ENCODE assay signal across 17 cellular contexts in the genomic region with DNA sequence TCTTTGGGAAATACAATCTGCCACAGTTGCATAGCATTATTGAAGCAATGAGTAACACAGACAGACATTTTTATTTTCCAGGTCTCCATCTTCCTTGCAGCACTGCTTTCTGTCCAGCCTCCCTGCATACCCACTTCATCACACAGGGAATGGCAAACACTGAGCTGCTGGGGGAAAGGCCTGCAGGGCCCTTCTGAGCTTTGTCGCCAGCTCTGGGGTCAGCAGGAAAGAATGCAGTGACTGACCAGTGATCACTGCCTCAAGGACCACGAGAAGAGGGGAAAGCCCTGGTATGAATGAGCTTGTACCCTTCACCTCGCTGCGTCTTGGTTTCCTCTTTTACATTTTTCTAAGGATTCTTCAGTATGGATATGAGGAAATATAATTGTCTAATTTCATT. TPM values are rescaled to one million over a fixed set of nuclear protein-coding genes. Genes with fewer than 3 reads are reported as not detected.
DNase-seq lines count a peak whose midpoint lies in the region; ATAC-seq and TF ChIP-seq lines count a peak whose summit lies in the region.
"Had no signal": no experiment of that assay in that cellular context is flagged by ENCODE, and none has a peak within 500 bp of the region (broad histone marks: within the 10 kb centered on the region; RNA-seq: fewer than 3 reads in every experiment).

No MANE protein-coding gene starts in this region.

- no peaks in the 10 kb centered on the region for H3K9me3 ChIP-seq in T-helper 17 cell (ENCODE audit: control insufficient read depth, low read length, poor library complexity, severe bottlenecking)
- no peaks in the 10 kb centered on the region for H3K9me3 ChIP-seq in hepatocyte (ENCODE audit: low read depth)
- H3K9me3 ChIP-seq in thoracic aorta, result no peaks in the 10 kb centered on the region

- no peaks in the 10 kb centered on the region for H3K9me3 Mint-ChIP-seq in activated CD8-positive, alpha-beta memory T cell treated with anti-CD3 and anti-CD28 coated beads, Interleukin-2, amount 10 ng/mL, durations not matched to agents 7 days and 5 days (ENCODE audit: low read depth)

- H3K27ac ChIP-seq in hepatocyte (peak overlapping the region; percentile 98), thoracic aorta (peak overlapping the region; percentile 99)

- H3K4me3 ChIP-seq in hepatocyte (no peak overlapping the region), thoracic aorta (no peak overlapping the region)

- H2AFZ ChIP-seq in hepatocyte, result no peak overlapping the region

- 86% methylated on average over 4 of the region's 4 CpGs for WGBS in hepatocyte (ENCODE audit: low lambda C conversion rate, missing lambda C conversion rate)

- DNase-seq in activated CD8-positive, alpha-beta memory T cell treated with anti-CD3 and anti-CD28 coated beads, Interleukin-2, amount 10 ng/mL, durations not matched to agents 7 days and 5 days, result no peak
- no peak for DNase-seq in activated CD8-positive, alpha-beta memory T cell treated with anti-CD3 and anti-CD28 coated beads, Interleukin-2, amount 50 U/mL, for 4 hours
- DNase-seq in T-helper 17 cell (no peak), hepatocyte (ENCODE audit: low spot score) (no peak), thoracic aorta (ENCODE audit: low spot score) (no peak), COLO668 (lab: John Stamatoyannopoulos, UW; ENCODE audit: unreplicated experiment) (no peak)
- no peak for DNase-seq in stimulated activated CD4-positive, alpha-beta T cell treated with anti-CD3 and anti-CD28 coated beads, Interleukin-4, amount 100 ng/mL, for 4 hours
- DNase-seq: activated CD4-positive, alpha-beta T cell treated with anti-CD3 and anti-CD28 coated beads for 4 hours; central memory CD4-positive, alpha-beta T cell; head of caudate nucleus; Kasumi-1; left cardiac atrium; NCI-H1694 treated with DMSO at 0.1 percent for 48 hours; RPMI8226; substantia nigra; T-helper 9 cell had no signal

- H3K36me3 ChIP-seq in hepatocyte (replicated peaks; ENCODE audit: insufficient read depth, low read depth) (no peaks in the 10 kb centered on the region), thoracic aorta (no peaks in the 10 kb centered on the region)

- no peaks in the 10 kb centered on the region for H4K20me1 ChIP-seq in hepatocyte (ENCODE audit: insufficient read depth, poor library complexity, severe bottlenecking)

- H3K4me1 ChIP-seq in hepatocyte (ENCODE audit: insufficient read depth), result peaks cover 49% of the 10 kb centered on the region
- peaks cover 52 to 89% of the 10 kb centered on the region in 2 donors for H3K4me1 ChIP-seq in thoracic aorta (ENCODE audit: control insufficient read depth in 1 of 2, low read depth in 2 of 2)

- no peak for TF ChIP-seq CTCF in hepatocyte (IDR thresholded peaks at IDR 0.05; ENCODE audit: poor library complexity)
- TF ChIP-seq CTCF in thoracic aorta (IDR thresholded peaks at IDR 0.05), result no peak

- H3K79me2 ChIP-seq in hepatocyte, result no peaks in the 10 kb centered on the region

- ATAC-seq in activated CD8-positive, alpha-beta memory T cell treated with anti-CD3 and anti-CD28 coated beads, Interleukin-2, amount 10 ng/mL, durations not matched to agents 7 days and 5 days, result no peak
- ATAC-seq in T-helper 17 cell (no peak), thoracic aorta (ENCODE audit: insufficient number of reproducible peaks, low FRiP score, low read depth) (no peak), HG03039 (IDR thresholded peaks at IDR 0.05; ENCODE audit: unreplicated experiment) (no peak)
- ATAC-seq: left cardiac atrium had no signal

- CTCF ChIA-PET in activated CD8-positive, alpha-beta memory T cell treated with anti-CD3 and anti-CD28 coated beads, Interleukin-2, amount 10 ng/mL, durations not matched to agents 7 days and 5 days (lab: Charles Lee), result interaction anchor here (1.7 to 5.9 kb wide), 7 partner anchors 42 to 193 kb away, joined by 4 to 68 read pairs (median 6); no protein-coding TSS in a partner anchor

- H3K9me2 ChIP-seq in hepatocyte (replicated peaks; ENCODE audit: insufficient read depth), result no peaks in the 10 kb centered on the region

- no peaks in the 10 kb centered on the region for H3K27me3 ChIP-seq in hepatocyte
- no peaks in the 10 kb centered on the region for H3K27me3 ChIP-seq in thoracic aorta (replicated peaks; ENCODE audit: insufficient read depth)

- no peak overlapping the region for H3K4me3 Mint-ChIP-seq in activated CD8-positive, alpha-beta memory T cell treated with anti-CD3 and anti-CD28 coated beads, Interleukin-2, amount 10 ng/mL, durations not matched to agents 7 days and 5 days
- H3K4me3 Mint-ChIP-seq in T-helper 17 cell, result no peak overlapping the region

- no peaks in the 10 kb centered on the region for H3K36me3 Mint-ChIP-seq in activated CD8-positive, alpha-beta memory T cell treated with anti-CD3 and anti-CD28 coated beads, Interleukin-2, amount 10 ng/mL, durations not matched to agents 7 days and 5 days
- no peaks in the 10 kb centered on the region for H3K36me3 Mint-ChIP-seq in T-helper 17 cell (ENCODE audit: low read depth)

- peak overlapping the region; percentile 65 for H3K27ac Mint-ChIP-seq in activated CD8-positive, alpha-beta memory T cell treated with anti-CD3 and anti-CD28 coated beads, Interleukin-2, amount 10 ng/mL, durations not matched to agents 7 days and 5 days
- H3K27ac Mint-ChIP-seq in T-helper 17 cell, result peak overlapping the region; percentile 85

- peaks cover 62% of the 10 kb centered on the region for H3K4me1 Mint-ChIP-seq in activated CD8-positive, alpha-beta memory T cell treated with anti-CD3 and anti-CD28 coated beads, Interleukin-2, amount 10 ng/mL, durations not matched to agents 7 days and 5 days
- peaks cover 54% of the 10 kb centered on the region for H3K4me1 Mint-ChIP-seq in T-helper 17 cell

- H3K4me2 ChIP-seq in hepatocyte, result no peak overlapping the region

- peaks cover 6% of the 10 kb centered on the region for H3K27me3 Mint-ChIP-seq in activated CD8-positive, alpha-beta memory T cell treated with anti-CD3 and anti-CD28 coated beads, Interleukin-2, amount 10 ng/mL, durations not matched to agents 7 days and 5 days
- H3K27me3 Mint-ChIP-seq in T-helper 17 cell, result no peaks in the 10 kb centered on the region

RNA-seq across cellular contexts. Expression of a gene that starts 21.3 kb away (rescaled TPM):
- total RNA-seq in activated CD8-positive, alpha-beta memory T cell treated with anti-CD3 and anti-CD28 coated beads, Interleukin-2, amount 10 ng/mL, durations not matched to agents 7 days and 5 days, result 100 to 1,000 TPM; 120 to 168 TPM
- 10 to 100 TPM; 52.0 to 66.9 TPM for total RNA-seq in T-helper 17 cell
- total RNA-seq in hepatocyte, result 55.6 and 56.0 TPM in 2 replicates
- polyA plus RNA-seq in hepatocyte, result 36.8 and 55.8 TPM in 2 replicates
- 100 to 1,000 TPM; 791 to 989 TPM for total RNA-seq in thoracic aorta

Comparison
In these comparisons a context has a peak if more than half of its experiments do, and no peak if none do; other contexts are left out.
1. RNA of a gene that starts 21.3 kb away (total RNA-seq): 791 to 989 TPM in thoracic aorta; 120 to 168 TPM in activated CD8-positive, alpha-beta memory T cell treated with anti-CD3 and anti-CD28 coated beads, Interleukin-2, amount 10 ng/mL, durations not matched to agents 7 days and 5 days, 52.0 to 66.9 TPM in T-helper 17 cell and 55.6 to 56.0 TPM in hepatocyte; every median in the first group is over 4 times any median in the second.